ENCODE assay signal across 7 cellular contexts in the genomic region with DNA sequence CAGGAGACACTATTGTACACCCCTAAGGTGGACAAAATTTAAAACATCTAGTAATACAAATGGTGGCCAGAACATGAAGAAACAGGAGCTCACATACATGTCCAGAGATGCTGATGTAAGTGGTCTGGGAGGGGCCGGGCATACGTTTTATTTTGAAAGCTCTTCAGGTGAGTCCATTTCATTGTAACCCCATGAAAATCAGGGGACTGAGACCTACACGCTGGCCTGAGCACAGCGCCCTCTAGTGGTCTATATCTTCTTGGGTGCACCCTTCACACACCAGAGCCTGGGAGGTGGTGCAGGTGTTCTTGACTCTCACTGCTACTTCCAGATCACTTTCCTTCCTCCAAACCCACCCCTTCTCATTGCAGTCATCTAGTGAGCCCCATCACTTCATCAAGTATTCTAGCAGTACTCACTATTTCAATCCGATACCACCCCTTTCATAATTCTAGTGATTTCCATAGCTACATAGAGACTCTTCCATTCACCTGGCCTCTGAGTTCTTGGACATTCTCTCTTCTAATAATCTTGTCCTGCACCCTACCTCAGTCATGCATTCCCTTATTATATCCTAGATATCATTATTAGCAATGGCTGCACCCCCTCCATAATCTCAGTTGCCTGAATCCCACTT. TPM values are rescaled to one million over a fixed set of nuclear protein-coding genes. Genes with fewer than 3 reads are reported as not detected.
DNase-seq lines count a peak whose midpoint lies in the region; TF ChIP-seq lines count a peak whose summit lies in the region.

No MANE protein-coding gene starts in this region.

- no peak overlapping the region for H2BK120ac ChIP-seq in H9 (ENCODE audit: low read depth, low read length, poor library complexity, severe bottlenecking)

- no peak overlapping the region for H2BK12ac ChIP-seq in H9 (ENCODE audit: insufficient read length, low read depth, low read length)

- H3K27ac Mint-ChIP-seq in H9, result no peak overlapping the region

- no peak overlapping the region for H4K8ac ChIP-seq in H9 (replicated peaks; ENCODE audit: insufficient read length, low read depth, low read length)

- H3K9me3 Mint-ChIP-seq in H9, result no peaks in the 10 kb centered on the region

- no peak overlapping the region for H3K4me2 ChIP-seq in H9 (ENCODE audit: insufficient read depth, insufficient read length, low read length)

- H3K4me3 ChIP-seq in fibroblast of pulmonary artery (replicated peaks; ENCODE audit: low read depth, low read length), result no peak overlapping the region

- no peaks in the 10 kb centered on the region for H3K79me1 ChIP-seq in H9 (ENCODE audit: insufficient read depth, low read depth, low read length, poor library complexity, severe bottlenecking)

- no peaks in the 10 kb centered on the region for H3K36me3 Mint-ChIP-seq in H9 (ENCODE audit: insufficient read depth in 1 of 3, low read depth in 3 of 3)

- no peak overlapping the region for H3K23ac ChIP-seq in H9 (ENCODE audit: insufficient read length, low read depth, low read length)

- H2AFZ ChIP-seq in H9 (ENCODE audit: low read length), result no peak overlapping the region

- no peaks in the 10 kb centered on the region for H3K23me2 ChIP-seq in H9 (ENCODE audit: insufficient read length, low read depth, low read length, poor library complexity, severe bottlenecking)

- H3K79me2 ChIP-seq in H9 (ENCODE audit: insufficient read depth, low read length), result no peaks in the 10 kb centered on the region

- DNase-seq in GM10266 (ENCODE audit: extremely low spot score), result peak; percentile 80
- DNase-seq in H9, result peak; percentile 77
- DNase-seq in NCI-H748 (lab: John Stamatoyannopoulos, UW; ENCODE audit: unreplicated experiment), result peak; percentile 69
- DNase-seq in activated CD8-positive, alpha-beta memory T cell treated with anti-CD3 and anti-CD28 coated beads, Interleukin-2, amount 50 U/mL, for 48 hours, result peak; percentile 79
- DNase-seq in fibroblast of pulmonary artery (ENCODE audit: low read depth), result peak; percentile 57
- DNase-seq in stimulated activated CD4-positive, alpha-beta T cell treated with anti-CD3 and anti-CD28 coated beads, Interleukin-15, amount 100 ng/mL, for 1 hour (ENCODE audit: low read depth in 1 of 2, low spot score in 1 of 2), result peak; percentile 21 to 34
- DNase-seq in amygdala (lab: John Stamatoyannopoulos, UW), result no peak

- no peak overlapping the region for H3K9ac ChIP-seq in H9 (ENCODE audit: extremely low read depth, insufficient read length, low read length)

- no peak overlapping the region for H4K5ac ChIP-seq in H9 (ENCODE audit: insufficient read length, low read depth, low read length)

- no peak overlapping the region for H3T11ph ChIP-seq in H9 (ENCODE audit: low read length)

- TF ChIP-seq CTCF in GM10266 (IDR thresholded peaks at IDR 0.05; ENCODE audit: control insufficient read depth, insufficient read depth, low read depth, missing control alignments) (peak; percentile 86), H9 (conservative IDR thresholded peaks at IDR 0.05) (peak; percentile 93), fibroblast of pulmonary artery (IDR thresholded peaks at IDR 0.05; ENCODE audit: low read length, missing control alignments) (peak; percentile 81)

- H3K4me1 Mint-ChIP-seq in H9, result peaks cover 19 to 24% of the 10 kb centered on the region in 2 experiments

- H3K4me3 Mint-ChIP-seq in H9, result no peak overlapping the region

- H3K4ac ChIP-seq in H9 (ENCODE audit: low read depth, low read length), result no peak overlapping the region

- H3K18ac ChIP-seq in H9 (ENCODE audit: insufficient read length, low read depth, low read length), result no peak overlapping the region

- no peak overlapping the region for H4K91ac ChIP-seq in H9 (ENCODE audit: insufficient read length, low read depth, low read length)

- no peak overlapping the region for H2BK5ac ChIP-seq in H9 (ENCODE audit: insufficient read length, low read length)

- H3K9me3 ChIP-seq in H9 (ENCODE audit: control insufficient read depth, low read depth, low read length), result no peaks in the 10 kb centered on the region

- H3K4me1 ChIP-seq in H9 (ENCODE audit: insufficient read depth, low read length), result no peaks in the 10 kb centered on the region; the same call in 1 of the 2 replicates

- H3K27me3 ChIP-seq in H9 (ENCODE audit: insufficient read depth, low read length), result no peaks in the 10 kb centered on the region

- no peak overlapping the region for H3K27ac ChIP-seq in H9 (ENCODE audit: insufficient read length, low read depth, low read length)

- no peaks in the 10 kb centered on the region for H4K20me1 ChIP-seq in H9 (ENCODE audit: control insufficient read depth, insufficient read depth, insufficient read length)

- no peak overlapping the region for H2BK15ac ChIP-seq in H9 (ENCODE audit: low read depth, low read length)

- no peak overlapping the region for H3K56ac ChIP-seq in H9 (ENCODE audit: insufficient read length, low read depth, low read length)

- no peak overlapping the region for H2AK5ac ChIP-seq in H9 (ENCODE audit: insufficient read length, low read length)

- no CpG with 5 or more reads among the region's 5 CpGs for WGBS in H9 (ENCODE audit: extremely low coverage, insufficient read length, low lambda C conversion rate)

- H2BK20ac ChIP-seq in H9 (ENCODE audit: low read depth, low read length, poor library complexity, severe bottlenecking), result no peak overlapping the region

- H3K14ac ChIP-seq in H9 (ENCODE audit: insufficient read depth, low read length), result no peak overlapping the region

- peaks cover 2% of the 10 kb centered on the region; the same call in 1 of the 2 replicates for H3K27me3 Mint-ChIP-seq in H9 (ENCODE audit: low read depth)

RNA-seq across cellular contexts. Expression of a gene that starts 4.3 kb away (rescaled TPM):
- total RNA-seq in H9 (2021), result 0.07 and 0.11 TPM in 2 replicates

RNA-seq across cellular contexts. Expression of a gene that starts 6.7 kb away (rescaled TPM):
- 9.9 and 10.3 TPM in 2 replicates for total RNA-seq in H9 (2021)

RNA-seq across cellular contexts. Expression of a gene that starts 56.3 kb away (rescaled TPM):
- not detected in 2 replicates for total RNA-seq in H9 (2021)

Comparison
In these comparisons a context has a peak if more than half of its experiments do, and no peak if none do; other contexts are left out.
1. DNase-seq: peak in GM10266 (single experiment), H9 (single experiment), NCI-H748 (single experiment), activated CD8-positive, alpha-beta memory T cell treated with anti-CD3 and anti-CD28 coated beads, Interleukin-2, amount 50 U/mL, for 48 hours (single experiment), fibroblast of pulmonary artery (single experiment) and stimulated activated CD4-positive, alpha-beta T cell treated with anti-CD3 and anti-CD28 coated beads, Interleukin-15, amount 100 ng/mL, for 1 hour (2 of 2); none in amygdala (0 of 56).
2. Peak in every context shown above with its lines, with median percentiles within 50 percentile points of each other: CTCF ChIP-seq.